ENCODE assay signal across 26 cellular contexts in genomic region chr2:200418399-200418798, GRCh38.
"Had no signal": no experiment of that assay in that cellular context is flagged by ENCODE, and none has a peak within 500 bp of the region (broad histone marks: within the 10 kb centered on the region; RNA-seq: fewer than 3 reads in every experiment).

No MANE protein-coding gene starts in this region.

- H3K4me3 ChIP-seq: left lung, lower lobe of right lung, ovary, prostate gland, skin epidermis, tibial nerve, upper lobe of left lung, vagina had no signal

- DNase-seq: hippocampal formation; immature natural killer cell; kidney; left colon; left lung; lower lobe of right lung; mammary epithelial cell; mesenchymal stem cell; naive thymus-derived CD8-positive, alpha-beta T cell; nephron progenitor cell; ovary; retina; right cardiac atrium; stimulated activated CD4-positive, alpha-beta T cell treated with anti-CD3 and anti-CD28 coated beads, Interleukin-1b, Interleukin-23, amount 100 ng/mL, for 48 hours; stimulated activated CD4-positive, alpha-beta T cell treated with anti-CD3 and anti-CD28 coated beads, Interleukin-2, amount 100 ng/mL, for 48 hours; stimulated activated CD4-positive, alpha-beta T cell treated with anti-CD3 and anti-CD28 coated beads, Interleukin-4, amount 100 ng/mL, for 4 hours; stimulated activated CD8-positive, alpha-beta memory T cell treated with anti-CD3 and anti-CD28 coated beads, Interleukin-4, amount 100 ng/mL, for 48 hours; stimulated activated naive CD4-positive, alpha-beta T cell treated with Interleukin-2 at 50 U/mL for 16 hours; stimulated activated naive CD8-positive, alpha-beta T cell treated with anti-CD3 and anti-CD28 coated beads, Interleukin-15, amount 100 ng/mL, for 72 hours; substantia nigra; upper lobe of left lung had no signal

- H3K4me1 ChIP-seq: left lung, lower lobe of right lung, prostate gland, tibial nerve, upper lobe of left lung, vagina had no signal

- H3K9me3 ChIP-seq: left lung, lower lobe of right lung, ovary, prostate gland, tibial nerve, upper lobe of left lung, vagina had no signal

- H3K27ac ChIP-seq: left lung, lower lobe of right lung, ovary, prostate gland, skin epidermis, tibial nerve, upper lobe of left lung, vagina had no signal

- H3K36me3 ChIP-seq: ovary had no signal

- H3K36me3 Mint-ChIP-seq: stimulated activated memory B cell treated with anti-CD40 and anti-IgM and Interleukin-4, amounts not matched to agents 10 μg/mL and 1 μg/mL and 100 μg/mL, for 72 hours had no signal

- H3K4me1 Mint-ChIP-seq: immature natural killer cell; naive thymus-derived CD8-positive, alpha-beta T cell; stimulated activated memory B cell treated with anti-CD40 and anti-IgM and Interleukin-4, amounts not matched to agents 10 μg/mL and 1 μg/mL and 100 μg/mL, for 72 hours; stimulated activated naive CD8-positive, alpha-beta T cell treated with anti-CD3 and anti-CD28 coated beads, Interleukin-15, amount 100 ng/mL, for 72 hours had no signal

- H3K4me3 Mint-ChIP-seq: immature natural killer cell; naive thymus-derived CD8-positive, alpha-beta T cell; nephron progenitor cell; stimulated activated memory B cell treated with anti-CD40 and anti-IgM and Interleukin-4, amounts not matched to agents 10 μg/mL and 1 μg/mL and 100 μg/mL, for 72 hours; stimulated activated naive CD8-positive, alpha-beta T cell treated with anti-CD3 and anti-CD28 coated beads, Interleukin-15, amount 100 ng/mL, for 72 hours had no signal

- H3K27me3 Mint-ChIP-seq: naive thymus-derived CD8-positive, alpha-beta T cell; stimulated activated memory B cell treated with anti-CD40 and anti-IgM and Interleukin-4, amounts not matched to agents 10 μg/mL and 1 μg/mL and 100 μg/mL, for 72 hours; stimulated activated naive CD8-positive, alpha-beta T cell treated with anti-CD3 and anti-CD28 coated beads, Interleukin-15, amount 100 ng/mL, for 72 hours had no signal

- H3K27ac Mint-ChIP-seq: immature natural killer cell; naive thymus-derived CD8-positive, alpha-beta T cell; stimulated activated memory B cell treated with anti-CD40 and anti-IgM and Interleukin-4, amounts not matched to agents 10 μg/mL and 1 μg/mL and 100 μg/mL, for 72 hours had no signal

- H3K9me3 Mint-ChIP-seq: immature natural killer cell; naive thymus-derived CD8-positive, alpha-beta T cell; nephron progenitor cell; stimulated activated memory B cell treated with anti-CD40 and anti-IgM and Interleukin-4, amounts not matched to agents 10 μg/mL and 1 μg/mL and 100 μg/mL, for 72 hours; stimulated activated naive CD8-positive, alpha-beta T cell treated with anti-CD3 and anti-CD28 coated beads, Interleukin-15, amount 100 ng/mL, for 72 hours had no signal
